13 cellular contexts compared by ENCODE assay signal in genomic region chr3:171185359-171185758, GRCh38.
"Had no signal": no experiment of that assay in that cellular context is flagged by ENCODE, and none has a peak within 500 bp of the region (broad histone marks: within the 10 kb centered on the region; RNA-seq: fewer than 3 reads in every experiment).

No MANE protein-coding gene starts in this region.

- DNase-seq: activated CD4-positive, alpha-beta memory T cell treated with anti-CD3 and anti-CD28 coated beads, Interleukin-2, amount 10 ng/mL, durations not matched to agents 7 days and 5 days; activated CD4-positive, alpha-beta T cell treated with anti-CD3 and anti-CD28 coated beads for 36 hours; activated naive CD4-positive, alpha-beta T cell treated with anti-CD3 and anti-CD28 coated beads, Interleukin-2, amount 50 U/mL, for 16 hours; amniotic stem cell; foreskin melanocyte; mesendoderm; SJCRH30; SW 1271; WERI-Rb-1 had no signal

- H3K4me3 Mint-ChIP-seq: activated CD4-positive, alpha-beta memory T cell treated with anti-CD3 and anti-CD28 coated beads, Interleukin-2, amount 10 ng/mL, durations not matched to agents 7 days and 5 days; activated CD4-positive, alpha-beta T cell treated with anti-CD3 and anti-CD28 coated beads for 36 hours; neural progenitor cell had no signal

- H3K27ac Mint-ChIP-seq: neural progenitor cell had no signal

- H3K9me3 ChIP-seq: SJCRH30, tibial nerve had no signal

- H3K9me3 Mint-ChIP-seq: activated CD4-positive, alpha-beta memory T cell treated with anti-CD3 and anti-CD28 coated beads, Interleukin-2, amount 10 ng/mL, durations not matched to agents 7 days and 5 days; activated T-helper 2 cell treated with anti-CD3 and anti-CD28 coated beads, Interferon-gamma antibody, Interleukin-2, Interleukin-4, amounts not matched to agents 10 μg/mL and 5 μg/mL and 100 μg/mL, durations not matched to agents 14 hours and 24 hours and 36 hours; neural progenitor cell had no signal

- H3K36me3 ChIP-seq: neural progenitor cell, SJCRH30, tibial nerve, WERI-Rb-1 had no signal

- ATAC-seq: activated CD4-positive, alpha-beta T cell treated with anti-CD3 and anti-CD28 coated beads for 36 hours had no signal

- H3K27ac ChIP-seq: neural progenitor cell, parathyroid adenoma, SJCRH30, WERI-Rb-1 had no signal

- H3K27me3 Mint-ChIP-seq: activated CD4-positive, alpha-beta memory T cell treated with anti-CD3 and anti-CD28 coated beads, Interleukin-2, amount 10 ng/mL, durations not matched to agents 7 days and 5 days; activated CD4-positive, alpha-beta T cell treated with anti-CD3 and anti-CD28 coated beads for 36 hours had no signal

- H3K4me1 ChIP-seq: parathyroid adenoma, SJCRH30 had no signal

- H3K27me3 ChIP-seq: neural progenitor cell, SJCRH30, tibial nerve had no signal

- H3K4me3 ChIP-seq: neural progenitor cell, SJCRH30, tibial nerve had no signal
